ENCODE assay signal across 16 cellular contexts in genomic region chr3:131036200-131036816, GRCh38.
DNase-seq lines count a peak whose midpoint lies in the region; ATAC-seq lines count a peak whose summit lies in the region.
"Had no signal": no experiment of that assay in that cellular context is flagged by ENCODE, and none has a peak within 500 bp of the region (broad histone marks: within the 10 kb centered on the region; RNA-seq: fewer than 3 reads in every experiment).

No MANE protein-coding gene starts in this region.

- DNase-seq in AG20443 (ENCODE audit: low spot score) (peak; percentile 62), NCI-H226 (peak; percentile 56), middle frontal gyrus (ENCODE audit: extremely low spot score, low spot score) (peak; percentile 52), medulla oblongata (ENCODE audit: extremely low spot score) (no peak), NCI-H1930 (lab: John Stamatoyannopoulos, UW) (no peak), amygdala (lab: John Stamatoyannopoulos, UW) (no peak)
- no peak for DNase-seq in effector memory CD8-positive, alpha-beta T cell
- DNase-seq: activated CD4-positive, alpha-beta T cell treated with anti-CD3 and anti-CD28 coated beads, Interleukin-2, amount 10 ng/mL, durations not matched to agents 24 days and 14 days; activated T-cell treated with anti-CD3 and anti-CD28 coated beads, Interleukin-2, amount 50 U/mL, for 48 hours; dorsolateral prefrontal cortex; gastrocnemius medialis; GOT3; NCI-H146; tibial artery had no signal

- H3K27me3 Mint-ChIP-seq in effector memory CD8-positive, alpha-beta T cell, result no peaks in the 10 kb centered on the region

- ATAC-seq in effector memory CD8-positive, alpha-beta T cell (replicated peaks), result no peak
- no peak for ATAC-seq in GM18861 (IDR thresholded peaks at IDR 0.05; ENCODE audit: unreplicated experiment)
- ATAC-seq: gastrocnemius medialis, Panc1 had no signal

- H3K36me3 Mint-ChIP-seq in effector memory CD8-positive, alpha-beta T cell (ENCODE audit: insufficient read depth), result no peaks in the 10 kb centered on the region

- H3K4me3 Mint-ChIP-seq in effector memory CD8-positive, alpha-beta T cell, result no peak overlapping the region
- H3K4me3 Mint-ChIP-seq: activated CD4-positive, alpha-beta T cell treated with anti-CD3 and anti-CD28 coated beads, Interleukin-2, amount 10 ng/mL, durations not matched to agents 24 days and 14 days had no signal

- peaks cover 0 to 4% of the 10 kb centered on the region in 2 donors for H3K4me1 Mint-ChIP-seq in effector memory CD8-positive, alpha-beta T cell (ENCODE audit: low read depth in 2 of 2)

- peak overlapping the region; percentile 17 to 20 for H3K27ac Mint-ChIP-seq in effector memory CD8-positive, alpha-beta T cell
- H3K27ac Mint-ChIP-seq: activated CD4-positive, alpha-beta T cell treated with anti-CD3 and anti-CD28 coated beads, Interleukin-2, amount 10 ng/mL, durations not matched to agents 24 days and 14 days had no signal

- H3K9me3 Mint-ChIP-seq in effector memory CD8-positive, alpha-beta T cell, result no peaks in the 10 kb centered on the region

Comparison
In these comparisons a context has a peak if more than half of its experiments do, and no peak if none do; other contexts are left out.
1. DNase-seq: peak in AG20443 (single experiment), NCI-H226 (single experiment) and middle frontal gyrus (single experiment); none in effector memory CD8-positive, alpha-beta T cell (0 of 3), medulla oblongata (single experiment), NCI-H1930 (0 of 2) and amygdala (0 of 56).